10 cellular contexts compared by ENCODE assay signal in the genomic region with DNA sequence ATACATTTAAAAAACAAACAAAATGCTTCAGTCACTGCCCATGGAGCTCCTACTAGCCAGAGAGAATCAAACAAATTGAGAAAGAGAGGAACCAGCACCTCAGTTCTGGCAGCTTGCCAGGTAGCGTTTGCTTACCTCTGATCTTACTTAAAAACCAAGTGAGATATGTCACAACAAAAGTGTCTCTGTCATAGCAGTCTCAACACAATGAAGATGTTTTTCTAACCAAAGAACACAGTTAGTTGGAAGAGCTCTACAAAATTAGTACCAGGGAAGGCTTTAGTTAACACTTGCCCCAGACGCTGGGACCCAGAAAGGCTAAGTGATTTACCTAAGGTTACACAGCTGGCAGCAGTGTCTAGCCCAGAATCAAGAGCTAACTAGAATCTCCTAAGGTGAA. TPM values are rescaled to one million over a fixed set of nuclear protein-coding genes. Genes with fewer than 3 reads are reported as not detected.
DNase-seq lines count a peak whose midpoint lies in the region; ATAC-seq and TF ChIP-seq lines count a peak whose summit lies in the region.
"Had no signal": no experiment of that assay in that cellular context is flagged by ENCODE, and none has a peak within 500 bp of the region (broad histone marks: within the 10 kb centered on the region; RNA-seq: fewer than 3 reads in every experiment).

No MANE protein-coding gene starts in this region.

- H3K27ac ChIP-seq in heart left ventricle (peak overlapping the region in 1 of 12 donors; percentile 7), right cardiac atrium (ENCODE audit: low read length) (no peak overlapping the region), upper lobe of left lung (peak overlapping the region in 3 of 4 donors; percentile 44 to 88 (median 87))

- H3K4me3 ChIP-seq in heart left ventricle, result peak overlapping the region in 1 of 12 donors; percentile 86
- no peak overlapping the region for H3K4me3 ChIP-seq in right cardiac atrium (ENCODE audit: low read length)
- H3K4me3 ChIP-seq in upper lobe of left lung, result peak overlapping the region in 2 of 4 donors; percentile 75 to 76

- WGBS in heart left ventricle, 4 donors, result 39 to 43% (median 40%) methylated on average over 2 of the region's 2 CpGs
- 28% methylated on average over 2 of the region's 2 CpGs for WGBS in right cardiac atrium
- WGBS in upper lobe of left lung, 2 donors, result 14 to 32% methylated on average over 2 of the region's 2 CpGs

- H3K9me3 ChIP-seq in heart left ventricle, result no peaks in the 10 kb centered on the region
- H3K9me3 ChIP-seq in right cardiac atrium (ENCODE audit: control insufficient read depth, low read length), result no peaks in the 10 kb centered on the region
- H3K9me3 ChIP-seq in upper lobe of left lung, result no peaks in the 10 kb centered on the region

- no peak for TF ChIP-seq EP300 in upper lobe of left lung (IDR thresholded peaks at IDR 0.05)

- TF ChIP-seq CTCF in heart left ventricle (IDR thresholded peaks at IDR 0.05) (no peak), upper lobe of left lung (IDR thresholded peaks at IDR 0.05) (no peak)

- H3K36me3 ChIP-seq in heart left ventricle, result no peaks in the 10 kb centered on the region
- no peaks in the 10 kb centered on the region for H3K36me3 ChIP-seq in upper lobe of left lung

- intact Hi-C loops in heart left ventricle (cut with DNase I), result loop anchor here in 8 of 10 donors (5.0 to 10.0 kb wide), 10 partner anchors 41 to 438 kb away; no protein-coding TSS in a partner anchor
- intact Hi-C loops in cardiac septum (cut with DNase I), result loop anchor here (10.0 kb wide), 3 partner anchors 182 to 292 kb away; no protein-coding TSS in a partner anchor
- intact Hi-C loops in right cardiac atrium (cut with DNase I), result loop anchor here in 2 of 4 donors (10.0 kb wide), 2 partner anchors 218 to 248 kb away; no protein-coding TSS in a partner anchor

- H3K4me1 ChIP-seq in heart left ventricle, result peaks cover 0 to 44% (median 25%) of the 10 kb centered on the region in 12 donors
- no peaks in the 10 kb centered on the region for H3K4me1 ChIP-seq in right cardiac atrium (ENCODE audit: control insufficient read depth, insufficient read depth, low read length)
- peaks cover 31 to 48% (median 38%) of the 10 kb centered on the region in 4 donors for H3K4me1 ChIP-seq in upper lobe of left lung

- TF ChIP-seq POLR2A in heart left ventricle (IDR thresholded peaks at IDR 0.05) (no peak), upper lobe of left lung (IDR thresholded peaks at IDR 0.05) (no peak)

- ATAC-seq in heart left ventricle (no peak), right cardiac atrium (no peak), upper lobe of left lung (ENCODE audit: low FRiP score in 2 of 2) (no peak), HG02884 (IDR thresholded peaks at IDR 0.05; ENCODE audit: unreplicated experiment) (no peak), GM21526 (IDR thresholded peaks at IDR 0.05; ENCODE audit: low FRiP score, unreplicated experiment) (no peak), GM21737 (IDR thresholded peaks at IDR 0.05; ENCODE audit: unreplicated experiment) (no peak)
- ATAC-seq: left colon had no signal

- DNase-seq in heart left ventricle, result peak in 3 of 5 donors; percentile 30 to 49 (median 38)
- DNase-seq in cardiac septum (ENCODE audit: low spot score), result no peak
- DNase-seq in SHP77 treated with DMSO at 0.1 percent for 48 hours (lab: John Stamatoyannopoulos, UW), result peak; percentile 24
- DNase-seq in right cardiac atrium, result peak in 2 of 3 donors; percentile 34 to 64
- peak in 1 of 2 donors; percentile 57 for DNase-seq in upper lobe of left lung
- DNase-seq: HFFc6 had no signal

- H3K27me3 ChIP-seq in heart left ventricle (no peaks in the 10 kb centered on the region), right cardiac atrium (ENCODE audit: control insufficient read depth, insufficient read depth) (no peaks in the 10 kb centered on the region), upper lobe of left lung (no peaks in the 10 kb centered on the region)

RNA-seq across cellular contexts. Expression of a gene that starts 3.4 kb away (rescaled TPM):
- total RNA-seq in heart left ventricle, result 10 to 100 TPM in 8 of 9 donors, 1 to 10 TPM in 1; 9.7 to 40.8 (median 17.0) TPM
- 1 to 10 TPM; 5.1 to 5.8 TPM for polyA plus RNA-seq in heart left ventricle
- 18.5 TPM for total RNA-seq in cardiac septum
- 10 to 100 TPM; 13.5 to 19.9 (median 16.5) TPM for total RNA-seq in right cardiac atrium
- 5.7 TPM for polyA plus RNA-seq in right cardiac atrium
- total RNA-seq in upper lobe of left lung, result 100 to 1,000 TPM in 3 of 6 donors, 10 to 100 TPM in 3; 53.6 to 166 (median 100) TPM

RNA-seq across cellular contexts. Expression of a gene that starts 3.7 kb away (rescaled TPM):
- total RNA-seq in heart left ventricle (10 to 100 TPM; 10.3 to 26.5 (median 16.6) TPM), cardiac septum (16.3 TPM), right cardiac atrium (10 to 100 TPM; 17.1 to 22.4 (median 18.4) TPM), upper lobe of left lung (10 to 100 TPM; 20.8 to 63.1 (median 34.8) TPM)
- polyA plus RNA-seq in heart left ventricle (10 to 100 TPM; 10.6 to 12.2 TPM), right cardiac atrium (11.9 TPM)
